9 cellular contexts compared by ENCODE assay signal in genomic region chr7:129635300-129636029, GRCh38. TPM values are rescaled to one million over a fixed set of nuclear protein-coding genes. Genes with fewer than 3 reads are reported as not detected.
DNase-seq lines count a peak whose midpoint lies in the region; ATAC-seq and TF ChIP-seq lines count a peak whose summit lies in the region.
"Had no signal": no experiment of that assay in that cellular context is flagged by ENCODE, and none has a peak within 500 bp of the region (broad histone marks: within the 10 kb centered on the region; RNA-seq: fewer than 3 reads in every experiment).

No MANE protein-coding gene starts in this region.

- no peaks in the 10 kb centered on the region for H3K36me3 Mint-ChIP-seq in activated naive CD4-positive, alpha-beta T cell treated with anti-CD3 and anti-CD28 coated beads, Interleukin-2, amount 50 U/mL, for 24 hours
- H3K36me3 Mint-ChIP-seq in glutamatergic neuron (ENCODE audit: unreplicated experiment), result no peaks in the 10 kb centered on the region

- TF ChIP-seq CTCF in glutamatergic neuron (IDR thresholded peaks at IDR 0.05; ENCODE audit: partially characterized antibody, unreplicated experiment) (peak; percentile 66), psoas muscle (IDR thresholded peaks at IDR 0.05) (peak; percentile 79)

- H3K9me3 ChIP-seq in GM23248 (ENCODE audit: low read depth), result no peaks in the 10 kb centered on the region
- H3K9me3 ChIP-seq in psoas muscle, result no peaks in the 10 kb centered on the region

- H3K27me3 ChIP-seq in GM23248 (replicated peaks; ENCODE audit: insufficient read depth), result no peaks in the 10 kb centered on the region
- H3K27me3 ChIP-seq in psoas muscle (ENCODE audit: insufficient read depth in 3 of 3, low read length in 2 of 3), result no peaks in the 10 kb centered on the region

- H3K4me3 ChIP-seq in GM23248, result no peak overlapping the region
- no peak overlapping the region for H3K4me3 ChIP-seq in psoas muscle

- H3K4me2 ChIP-seq in GM23248 (ENCODE audit: unreplicated experiment), result no peak overlapping the region

- ATAC-seq in SK-N-SH treated with all-trans-retinoic acid at 6 μM for 48 hours (peak; percentile 100), psoas muscle (peak; percentile 67 to 94 (median 83))

- no peaks in the 10 kb centered on the region for H3K9me3 Mint-ChIP-seq in activated naive CD4-positive, alpha-beta T cell treated with anti-CD3 and anti-CD28 coated beads, Interleukin-2, amount 50 U/mL, for 24 hours
- no peaks in the 10 kb centered on the region for H3K9me3 Mint-ChIP-seq in glutamatergic neuron (ENCODE audit: unreplicated experiment)
- H3K9me3 Mint-ChIP-seq: dendritic cell treated with granulocyte-macrophage colony-stimulating factor and Interleukin-4, amounts not matched to agents 40 ng/mL and 50 ng/mL, for 4 days had no signal

- H3K4me1 ChIP-seq in GM23248 (ENCODE audit: insufficient read depth) (0 out of 2 replicates have a peak, but pooled peaks cover 4% of the 10 kb centered on the region), psoas muscle (peaks cover 8% of the 10 kb centered on the region)

- no peaks in the 10 kb centered on the region for H4K20me1 ChIP-seq in GM23248 (ENCODE audit: insufficient read depth)

- H3K27me3 Mint-ChIP-seq in activated naive CD4-positive, alpha-beta T cell treated with anti-CD3 and anti-CD28 coated beads, Interleukin-2, amount 50 U/mL, for 24 hours, result no peaks in the 10 kb centered on the region
- no peaks in the 10 kb centered on the region for H3K27me3 Mint-ChIP-seq in glutamatergic neuron (ENCODE audit: unreplicated experiment)
- H3K27me3 Mint-ChIP-seq: dendritic cell treated with granulocyte-macrophage colony-stimulating factor and Interleukin-4, amounts not matched to agents 40 ng/mL and 50 ng/mL, for 4 days had no signal

- H3K4me3 Mint-ChIP-seq in activated naive CD4-positive, alpha-beta T cell treated with anti-CD3 and anti-CD28 coated beads, Interleukin-2, amount 50 U/mL, for 24 hours, result no peak overlapping the region
- H3K4me3 Mint-ChIP-seq in glutamatergic neuron (ENCODE audit: unreplicated experiment), result no peak overlapping the region
- H3K4me3 Mint-ChIP-seq: dendritic cell treated with granulocyte-macrophage colony-stimulating factor and Interleukin-4, amounts not matched to agents 40 ng/mL and 50 ng/mL, for 4 days had no signal

- intact Hi-C loops in psoas muscle (cut with DNase I), result loop anchor here in 1 of 2 donors (5.0 to 10.0 kb wide), 3 partner anchors 53 to 268 kb away; no protein-coding TSS in a partner anchor

- H3F3A ChIP-seq in GM23248 (ENCODE audit: insufficient read depth), result peaks cover 10% of the 10 kb centered on the region; the same call in 1 of the 2 replicates

- H3K36me3 ChIP-seq in GM23248 (ENCODE audit: low read depth) (no peaks in the 10 kb centered on the region), psoas muscle (ENCODE audit: insufficient read depth in 1 of 2, low read depth in 1 of 2) (no peaks in the 10 kb centered on the region)

- H3K9me2 ChIP-seq in GM23248 (ENCODE audit: insufficient read depth), result no peaks in the 10 kb centered on the region

- H3K27ac Mint-ChIP-seq in activated naive CD4-positive, alpha-beta T cell treated with anti-CD3 and anti-CD28 coated beads, Interleukin-2, amount 50 U/mL, for 24 hours, result peak overlapping the region; percentile 52
- H3K27ac Mint-ChIP-seq in glutamatergic neuron (ENCODE audit: unreplicated experiment), result no peak overlapping the region
- H3K27ac Mint-ChIP-seq: dendritic cell treated with granulocyte-macrophage colony-stimulating factor and Interleukin-4, amounts not matched to agents 40 ng/mL and 50 ng/mL, for 4 days had no signal

- H2AFZ ChIP-seq in GM23248, result peak overlapping the region; percentile 40; the same call in 1 of the 2 replicates

- no peak overlapping the region for H3K9ac ChIP-seq in GM23248

- DNase-seq in DMS53 (lab: John Stamatoyannopoulos, UW), result peak; percentile 92
- peak; percentile 81 for DNase-seq in GM23248
- peak; percentile 61 for DNase-seq in MV-4-11 (lab: John Stamatoyannopoulos, UW)
- DNase-seq in glutamatergic neuron, result peak; percentile 63
- DNase-seq in psoas muscle, result peak; percentile 40 to 57
- DNase-seq in NCI-H1048 (lab: John Stamatoyannopoulos, UW), result no peak

- no peak overlapping the region for H3K27ac ChIP-seq in GM23248
- H3K27ac ChIP-seq in psoas muscle, result no peak overlapping the region

- peaks cover 70% of the 10 kb centered on the region for H3K4me1 Mint-ChIP-seq in activated naive CD4-positive, alpha-beta T cell treated with anti-CD3 and anti-CD28 coated beads, Interleukin-2, amount 50 U/mL, for 24 hours
- peaks cover 4% of the 10 kb centered on the region for H3K4me1 Mint-ChIP-seq in glutamatergic neuron (ENCODE audit: low read depth, unreplicated experiment)

- in situ Hi-C loops in GM23248 (cut with MboI), result loop anchor here (25.0 kb wide), 1 partner anchor 423 kb away; no protein-coding TSS in a partner anchor

- H3K79me2 ChIP-seq in GM23248 (ENCODE audit: insufficient read depth), result peaks cover 94% of the 10 kb centered on the region

- 29 to 33% methylated on average over 6 of the region's 6 CpGs for WGBS in GM23248 (ENCODE audit: low coverage in 1 of 2, low lambda C conversion rate in 2 of 2, missing lambda C conversion rate in 2 of 2), 2 experiments
- WGBS in psoas muscle, 3 donors, result 22 to 35% (median 25%) methylated on average over 6 of the region's 6 CpGs

TF ChIP-seq in SK-N-SH treated with all-trans-retinoic acid at 6 μM for 48 hours, 23 proteins besides CTCF, POLR2A, EP300 and RAD21:
- no peak for TF ChIP-seq POU6F1 (CRISPR knock-in tag; IDR thresholded peaks at IDR 0.05; ENCODE audit: borderline replicate concordance, low read depth)
- no peak for TF ChIP-seq OSR1 (CRISPR knock-in tag; IDR thresholded peaks at IDR 0.05)
- TF ChIP-seq TSHZ2 (CRISPR knock-in tag; IDR thresholded peaks at IDR 0.05), result no peak
- TF ChIP-seq ZNF8 (CRISPR knock-in tag; IDR thresholded peaks at IDR 0.05), result no peak
- no peak for TF ChIP-seq ZNF565 (CRISPR knock-in tag; conservative IDR thresholded peaks at IDR 0.05; ENCODE audit: low read depth)
- TF ChIP-seq GLIS3 (CRISPR knock-in tag; IDR thresholded peaks at IDR 0.05), result no peak
- TF ChIP-seq CSDC2 (CRISPR knock-in tag; IDR thresholded peaks at IDR 0.05), result no peak
- no peak for TF ChIP-seq PPARA (CRISPR knock-in tag; IDR thresholded peaks at IDR 0.05; ENCODE audit: borderline replicate concordance)
- no peak for TF ChIP-seq PATZ1 (CRISPR knock-in tag; IDR thresholded peaks at IDR 0.05; ENCODE audit: borderline replicate concordance)

RNA-seq across cellular contexts. Expression of gene NRF1, which starts 23.9 kb away (rescaled TPM):
- total RNA-seq in GM23248 (2014; rRNA removed; shearing (Covaris generic)), result 7.0 and 11.1 TPM in 2 replicates
- polyA plus RNA-seq in GM23248 (2016; fragmentation: Nextera tagmentation; extraction: Ambion mirVana) (2.5 and 3.5 TPM in 2 replicates), psoas muscle (1 to 10 TPM; 4.4 to 9.8 (median 4.9) TPM)
- total RNA-seq in glutamatergic neuron (ENCODE audit: unreplicated experiment) (16.4 TPM), psoas muscle (10 to 100 TPM; 10.0 to 13.7 (median 10.7) TPM)
